Comparison of ENCODE assay signal across 8 cellular contexts in genomic region chr11:841981-842369, GRCh38. TPM values are rescaled to one million over a fixed set of nuclear protein-coding genes. Genes with fewer than 3 reads are reported as not detected.
DNase-seq lines count a peak whose midpoint lies in the region; ATAC-seq and TF ChIP-seq lines count a peak whose summit lies in the region.

No MANE protein-coding gene starts in this region.

- peak overlapping the region; percentile 97 for H3K9ac ChIP-seq in PC-3 (ENCODE audit: low read length)

- no peak overlapping the region for H2AFZ ChIP-seq in PC-3 (ENCODE audit: low read length)

- peaks cover 41% of the 10 kb centered on the region for H4K20me1 ChIP-seq in PC-3 (ENCODE audit: low read length)

- peaks cover 38% of the 10 kb centered on the region for H3K36me3 ChIP-seq in BJ (ENCODE audit: control insufficient read depth, insufficient read depth, low read length)
- peaks cover 43% of the 10 kb centered on the region for H3K36me3 ChIP-seq in PC-3 (ENCODE audit: low read depth, low read length)
- H3K36me3 ChIP-seq in neutrophil = peaks cover 37% of the 10 kb centered on the region

- peak; percentile 24 for ATAC-seq in GM21576 (IDR thresholded peaks at IDR 0.05; ENCODE audit: unreplicated experiment)
- no peak for ATAC-seq in PC-3

- CTCF ChIA-PET in BJ (lab: Yijun Ruan, JAX) (interaction anchor here (1.2 kb wide), 1 partner anchor 210 kb away, joined by 3 read pairs; no protein-coding TSS in a partner anchor), PC-3 (lab: Charles Lee) (no interaction called here)

- H3K4me3 ChIP-seq in BJ (ENCODE audit: low read depth, low read length) (peak overlapping the region; percentile 96), PC-3 (ENCODE audit: low read length) (peak overlapping the region; percentile 100), neutrophil (ENCODE audit: low read depth in 1 of 2, low read length in 1 of 2) (peak overlapping the region; percentile 71 to 75)

- H3K79me2 ChIP-seq in PC-3 (ENCODE audit: low read length) = peaks cover 78% of the 10 kb centered on the region

- peak overlapping the region; percentile 87 for H3K27ac ChIP-seq in PC-3 (ENCODE audit: low read length)
- peak overlapping the region; percentile 85 for H3K27ac ChIP-seq in epithelial cell of prostate
- H3K27ac ChIP-seq in neutrophil = peak overlapping the region; percentile 93

- peak overlapping the region; percentile 90 for H3K4me2 ChIP-seq in PC-3 (ENCODE audit: low read length)

- H3K4me1 ChIP-seq in PC-3 (ENCODE audit: insufficient read depth, low read length) (peaks cover 46% of the 10 kb centered on the region), neutrophil (ENCODE audit: control insufficient read depth in 1 of 2, insufficient read depth in 1 of 2, low read depth in 1 of 2, low read length in 1 of 2) (peaks cover 29 to 42% of the 10 kb centered on the region in 2 experiments)

- H3K9me3 ChIP-seq in PC-3 (ENCODE audit: low read length) (no peaks in the 10 kb centered on the region), neutrophil (no peaks in the 10 kb centered on the region)

- TF ChIP-seq CTCF in BJ (IDR thresholded peaks at IDR 0.05; ENCODE audit: insufficient read depth, low read depth, low read length) = no peak
- TF ChIP-seq CTCF in PC-3 (conservative IDR thresholded peaks at IDR 0.05; ENCODE audit: low read depth, low read length) = no peak
- TF ChIP-seq CTCF in neutrophil (IDR thresholded peaks at IDR 0.05) = no peak

- H3K27me3 ChIP-seq in BJ (ENCODE audit: control insufficient read depth, insufficient read depth, low read length) (no peaks in the 10 kb centered on the region), PC-3 (ENCODE audit: low read length) (no peaks in the 10 kb centered on the region), neutrophil (peaks cover 43% of the 10 kb centered on the region)

- intact Hi-C loops in PC-3 (cut with micrococcal nuclease) = loop anchor here (5.0 kb wide), 1 partner anchor 210 kb away; no protein-coding TSS in a partner anchor

- no TSS peak for BruUV-seq in PC-3 (replicated peaks; lab: Mats Ljungman, UMichigan)

- DNase-seq in BJ (ENCODE audit: low read depth) (no peak), PC-3 (no peak), epithelial cell of prostate (ENCODE audit: low read depth, low spot score) (no peak), GDM1 (lab: John Stamatoyannopoulos, UW) (no peak), mucosa of gallbladder (ENCODE audit: low spot score) (no peak), NCI-H2227 treated with DMSO at 0.1 percent for 48 hours (lab: John Stamatoyannopoulos, UW) (no peak)

- peaks cover 11% of the 10 kb centered on the region for H3F3A ChIP-seq in PC-3 (ENCODE audit: low read length, unreplicated experiment)

- H3K9me2 ChIP-seq in PC-3 (replicated peaks; ENCODE audit: low read length) = no peaks in the 10 kb centered on the region

- POLR2A ChIA-PET in BJ (lab: Charles Lee) (interaction anchor here (0.7 kb wide), 1 partner anchor 38 kb away, joined by 5 read pairs; no protein-coding TSS in a partner anchor), PC-3 (lab: Charles Lee; ENCODE audit: unreplicated experiment) (interaction anchor here (0.6 kb wide), 1 partner anchor 423 kb away, joined by 3 read pairs; no protein-coding TSS in a partner anchor)

RNA-seq across cellular contexts. Expression of gene POLR2L, which starts 0.4 kb away (rescaled TPM):
- polyA plus RNA-seq in BJ (2011; rRNA removed) = 308 and 734 TPM in 2 replicates
- 123 and 136 TPM in 2 replicates for polyA minus RNA-seq in BJ (2011; rRNA and poly(A)+ RNA removed)
- total RNA-seq in PC-3 (2014; rRNA removed) (661 and 1,148 TPM in 2 replicates), mucosa of gallbladder (108 TPM)

RNA-seq across cellular contexts. Expression of gene TSPAN4, which starts 0.7 kb away (rescaled TPM):
- 145 and 295 TPM in 2 replicates for polyA plus RNA-seq in BJ (2011; rRNA removed)
- polyA minus RNA-seq in BJ (2011; rRNA and poly(A)+ RNA removed) = 51.8 and 70.2 TPM in 2 replicates
- 121 and 138 TPM in 2 replicates for total RNA-seq in PC-3 (2014; rRNA removed)
- 34.6 TPM for total RNA-seq in mucosa of gallbladder

RNA-seq across cellular contexts. Expression of gene CD151, which starts 9.2 kb away (rescaled TPM):
- 1,448 and 2,262 TPM in 2 replicates for polyA plus RNA-seq in BJ (2011; rRNA removed)
- 434 and 704 TPM in 2 replicates for polyA minus RNA-seq in BJ (2011; rRNA and poly(A)+ RNA removed)
- total RNA-seq in PC-3 (2014; rRNA removed) = 469 and 490 TPM in 2 replicates
- 442 TPM for total RNA-seq in mucosa of gallbladder

RNA-seq across cellular contexts. Expression of gene CRACR2B, which starts 14.3 kb away (rescaled TPM):
- polyA plus RNA-seq in BJ (2011; rRNA removed) = 0.16 and 0.18 TPM in 2 replicates
- not detected in 2 replicates for polyA minus RNA-seq in BJ (2011; rRNA and poly(A)+ RNA removed)
- 10.6 and 19.8 TPM in 2 replicates for total RNA-seq in PC-3 (2014; rRNA removed)
- 40.5 TPM for total RNA-seq in mucosa of gallbladder

RNA-seq across cellular contexts. Expression of gene PNPLA2, which starts 23.3 kb away (rescaled TPM):
- polyA plus RNA-seq in BJ (2011; rRNA removed) = 32.0 and 53.1 TPM in 2 replicates
- 53.3 and 57.3 TPM in 2 replicates for polyA minus RNA-seq in BJ (2011; rRNA and poly(A)+ RNA removed)
- 40.2 and 41.4 TPM in 2 replicates for total RNA-seq in PC-3 (2014; rRNA removed)
- total RNA-seq in mucosa of gallbladder = 159 TPM
